ENCODE assay signal across 8 cellular contexts in the genomic region with DNA sequence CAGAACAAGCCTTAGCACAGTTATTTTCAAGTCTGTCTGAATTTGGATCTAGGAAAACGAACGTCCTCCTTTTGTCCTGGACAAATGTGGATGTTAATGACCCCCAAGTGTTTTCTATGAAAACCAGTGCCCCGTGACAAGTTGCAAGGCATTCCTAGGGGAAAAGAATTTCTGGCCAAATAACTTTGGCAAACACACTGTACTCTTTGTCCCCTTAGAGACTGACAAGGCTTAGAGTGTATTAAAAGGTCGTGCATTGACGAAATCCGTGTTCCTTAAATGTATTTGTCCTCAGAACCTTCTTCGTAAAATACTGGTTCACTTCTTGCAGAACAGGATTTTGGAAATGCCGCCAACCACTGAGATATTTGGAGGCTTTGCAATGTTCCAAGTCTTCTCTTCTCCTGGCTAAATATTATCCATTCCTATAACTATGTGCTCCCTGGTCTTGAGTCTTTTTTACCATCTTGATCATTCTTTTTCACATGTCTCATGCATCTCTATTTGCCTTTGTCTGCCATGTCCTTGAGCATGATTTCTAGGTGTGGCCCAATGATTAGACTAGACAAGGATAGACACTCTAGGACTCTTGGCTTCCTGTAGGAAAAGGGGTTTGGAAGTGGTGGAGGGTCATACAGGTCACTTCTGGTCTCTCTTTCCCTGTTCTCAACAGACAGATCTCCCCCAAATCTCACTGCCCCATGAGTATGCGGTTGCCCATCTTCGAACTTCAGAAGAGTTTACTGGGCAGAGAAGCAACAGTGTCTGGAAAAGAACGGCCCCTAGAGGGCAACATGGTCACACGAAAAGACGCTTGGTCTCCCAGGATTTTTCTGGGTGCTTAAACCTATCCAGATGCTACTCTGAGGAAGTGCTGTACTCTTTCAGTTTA.
DNase-seq lines count a peak whose midpoint lies in the region; ATAC-seq and TF ChIP-seq lines count a peak whose summit lies in the region.

No MANE protein-coding gene starts in this region.

- no peak overlapping the region for H3K4me3 ChIP-seq in astrocyte of the spinal cord (ENCODE audit: low read depth, low read length)

- ATAC-seq in GM21360 (IDR thresholded peaks at IDR 0.05; ENCODE audit: unreplicated experiment), result peak; percentile 72
- peak; percentile 80 for ATAC-seq in HG03571 (IDR thresholded peaks at IDR 0.05; ENCODE audit: unreplicated experiment)

- in situ Hi-C loops in astrocyte of the spinal cord (cut with HindIII; ENCODE audit: low sequenced_read_pairs), result no loop called here

- DNase-seq in ELF-1 (ENCODE audit: low read depth, low spot score) (peak; percentile 60), OCI-M2 (lab: John Stamatoyannopoulos, UW; ENCODE audit: unreplicated experiment) (peak; percentile 4), astrocyte of the spinal cord (ENCODE audit: low read depth, low spot score) (peak; percentile 57), iris pigment epithelial cell (ENCODE audit: low read depth) (peak; percentile 52), mesenteric fat pad (ENCODE audit: low spot score) (no peak)
- peak in 2 of 3 experiments; percentile 0 to 30 for DNase-seq in stimulated activated CD4-positive, alpha-beta T cell treated with anti-CD3 and anti-CD28 coated beads, TNF-alpha, amount 100 ng/mL, for 24 hours (ENCODE audit: low read depth in 3 of 3)

- peak; percentile 71 for TF ChIP-seq CTCF in astrocyte of the spinal cord (IDR thresholded peaks at IDR 0.05; ENCODE audit: low read depth, low read length)
